ENCODE assay signal across 33 cellular contexts in genomic region chr3:102122527-102122926, GRCh38.
"Had no signal": no experiment of that assay in that cellular context is flagged by ENCODE, and none has a peak within 500 bp of the region (broad histone marks: within the 10 kb centered on the region; RNA-seq: fewer than 3 reads in every experiment).

No MANE protein-coding gene starts in this region.

- H3K4me3 Mint-ChIP-seq: activated CD4-positive, alpha-beta memory T cell treated with anti-CD3 and anti-CD28 coated beads, Interleukin-2, amount 10 ng/mL, durations not matched to agents 7 days and 5 days; activated CD4-positive, alpha-beta T cell treated with anti-CD3 and anti-CD28 coated beads, Interleukin-2, amount 10 ng/mL, durations not matched to agents 7 days and 5 days; activated naive CD8-positive, alpha-beta T cell treated with anti-CD3 and anti-CD28 coated beads, Interleukin-2, amount 10 ng/mL, durations not matched to agents 7 days and 5 days; activated T-cell treated with anti-CD3 and anti-CD28 coated beads, Interleukin-2, amount 50 U/mL, for 24 hours; activated T-cell treated with anti-CD3 and anti-CD28 coated beads, Interleukin-2, amount 50 U/mL, for 72 hours; central memory CD8-positive, alpha-beta T cell; dendritic cell treated with granulocyte-macrophage colony-stimulating factor and Interleukin-4, amounts not matched to agents 40 ng/mL and 50 ng/mL, for 4 days; endodermal cell; T-helper 17 cell; T-helper 2 cell treated with Interferon-gamma antibody and Interleukin-4, amounts not matched to agents 5 μg/mL and 100 μg/mL, for 36 hours; WTC11 had no signal

- H3K27ac ChIP-seq: brain microvascular endothelial cell, dorsolateral prefrontal cortex, heart right ventricle, VCaP had no signal

- H3K27me3 Mint-ChIP-seq: activated CD4-positive, alpha-beta memory T cell treated with anti-CD3 and anti-CD28 coated beads, Interleukin-2, amount 10 ng/mL, durations not matched to agents 7 days and 5 days; activated CD4-positive, alpha-beta T cell treated with anti-CD3 and anti-CD28 coated beads, Interleukin-2, amount 10 ng/mL, durations not matched to agents 7 days and 5 days; activated naive CD8-positive, alpha-beta T cell treated with anti-CD3 and anti-CD28 coated beads, Interleukin-2, amount 10 ng/mL, durations not matched to agents 7 days and 5 days; activated T-cell treated with anti-CD3 and anti-CD28 coated beads, Interleukin-2, amount 50 U/mL, for 24 hours; central memory CD8-positive, alpha-beta T cell; dendritic cell treated with granulocyte-macrophage colony-stimulating factor and Interleukin-4, amounts not matched to agents 40 ng/mL and 50 ng/mL, for 4 days; T-helper 17 cell had no signal

- H3K4me1 Mint-ChIP-seq: activated CD4-positive, alpha-beta T cell treated with anti-CD3 and anti-CD28 coated beads, Interleukin-2, amount 10 ng/mL, durations not matched to agents 7 days and 5 days; activated naive CD8-positive, alpha-beta T cell treated with anti-CD3 and anti-CD28 coated beads, Interleukin-2, amount 10 ng/mL, durations not matched to agents 7 days and 5 days; central memory CD8-positive, alpha-beta T cell; endodermal cell; T-helper 17 cell; WTC11 had no signal

- H3K36me3 ChIP-seq: brain microvascular endothelial cell, esophagus muscularis mucosa, gastroesophageal sphincter, heart right ventricle had no signal

- H3K4me1 ChIP-seq: gastroesophageal sphincter had no signal

- H3K27ac Mint-ChIP-seq: activated CD4-positive, alpha-beta memory T cell treated with anti-CD3 and anti-CD28 coated beads, Interleukin-2, amount 10 ng/mL, durations not matched to agents 7 days and 5 days; activated CD4-positive, alpha-beta T cell treated with anti-CD3 and anti-CD28 coated beads, Interleukin-2, amount 10 ng/mL, durations not matched to agents 7 days and 5 days; activated naive CD8-positive, alpha-beta T cell treated with anti-CD3 and anti-CD28 coated beads, Interleukin-2, amount 10 ng/mL, durations not matched to agents 7 days and 5 days; activated T-cell treated with anti-CD3 and anti-CD28 coated beads, Interleukin-2, amount 50 U/mL, for 24 hours; activated T-cell treated with anti-CD3 and anti-CD28 coated beads, Interleukin-2, amount 50 U/mL, for 72 hours; dendritic cell treated with granulocyte-macrophage colony-stimulating factor and Interleukin-4, amounts not matched to agents 40 ng/mL and 50 ng/mL, for 4 days; T-helper 17 cell; T-helper 2 cell treated with Interferon-gamma antibody and Interleukin-4, amounts not matched to agents 5 μg/mL and 100 μg/mL, for 36 hours; WTC11 had no signal

- DNase-seq: activated CD4-positive, alpha-beta memory T cell treated with anti-CD3 and anti-CD28 coated beads, Interleukin-2, amount 10 ng/mL, durations not matched to agents 7 days and 5 days; activated CD4-positive, alpha-beta T cell treated with anti-CD3 and anti-CD28 coated beads for 1 hour; activated CD4-positive, alpha-beta T cell treated with anti-CD3 and anti-CD28 coated beads for 4 hours; activated CD4-positive, alpha-beta T cell treated with anti-CD3 and anti-CD28 coated beads, Interleukin-2, amount 10 ng/mL, durations not matched to agents 7 days and 5 days; activated CD4-positive, alpha-beta T cell treated with anti-CD3 and anti-CD28 coated beads, Interleukin-2, amount 50 U/mL, for 4 hours; activated CD8-positive, alpha-beta memory T cell treated with anti-CD3 and anti-CD28 coated beads, Interleukin-2, amount 50 U/mL, for 48 hours; activated gamma-delta T cell; activated naive CD4-positive, alpha-beta T cell treated with anti-CD3 and anti-CD28 coated beads, Interleukin-2, amount 50 U/mL, for 16 hours; activated naive CD4-positive, alpha-beta T cell treated with Interleukin-2 at 50 U/mL for 16 hours; activated naive CD8-positive, alpha-beta T cell treated with anti-CD3 and anti-CD28 coated beads, Interleukin-2, amount 10 ng/mL, durations not matched to agents 7 days and 5 days; activated T-cell treated with anti-CD3 and anti-CD28 coated beads for 4 hours; activated T-cell treated with anti-CD3 and anti-CD28 coated beads, Interleukin-2, amount 50 U/mL, for 24 hours; activated T-cell treated with anti-CD3 and anti-CD28 coated beads, Interleukin-2, amount 50 U/mL, for 72 hours; amniotic stem cell; anterior cingulate cortex; brain microvascular endothelial cell; dorsolateral prefrontal cortex; effector memory CD4-positive, alpha-beta T cell; endodermal cell; erythroblast; foreskin melanocyte; heart right ventricle; T-helper 1 cell; T-helper 17 cell; T1000 had no signal

- ATAC-seq: activated T-cell treated with anti-CD3 and anti-CD28 coated beads, Interleukin-2, amount 50 U/mL, for 72 hours; gastroesophageal sphincter; heart right ventricle; T-helper 17 cell; WTC11 had no signal

- H3K27me3 ChIP-seq: brain microvascular endothelial cell, dorsolateral prefrontal cortex, esophagus muscularis mucosa, gastroesophageal sphincter, heart right ventricle had no signal

- H3K4me3 ChIP-seq: coronary artery, dorsolateral prefrontal cortex, esophagus muscularis mucosa, gastroesophageal sphincter, heart right ventricle had no signal
